Comparison of ENCODE assay signal across 13 cellular contexts in genomic region chr17:45288825-45289224, GRCh38. TPM values are rescaled to one million over a fixed set of nuclear protein-coding genes. Genes with fewer than 3 reads are reported as not detected.
DNase-seq lines count a peak whose midpoint lies in the region; ATAC-seq lines count a peak whose summit lies in the region.
"Had no signal": no experiment of that assay in that cellular context is flagged by ENCODE, and none has a peak within 500 bp of the region (broad histone marks: within the 10 kb centered on the region; RNA-seq: fewer than 3 reads in every experiment).

No MANE protein-coding gene starts in this region.

- intact Hi-C loops in activated CD4-positive, alpha-beta T cell treated with anti-CD3 and anti-CD28 coated beads, Interleukin-2, amount 10 ng/mL, durations not matched to agents 24 days and 14 days (cut with micrococcal nuclease): no loop called here

- no peak for ATAC-seq in activated T-helper 17 cell treated with anti-CD3 and anti-CD28 coated beads, Interleukin-2, amount 50 U/mL, for 72 hours (replicated peaks)
- no peak for ATAC-seq in stimulated activated effector memory CD8-positive, alpha-beta T cell treated with anti-CD3 and anti-CD28 coated beads, Interleukin-12 subunit alpha, Interleukin-12 subunit beta, amount 100 ng/mL, for 72 hours

- no peak for DNase-seq in activated CD4-positive, alpha-beta T cell treated with anti-CD3 and anti-CD28 coated beads, Interleukin-2, amount 10 ng/mL, durations not matched to agents 24 days and 14 days
- no peak for DNase-seq in activated CD4-positive, alpha-beta T cell treated with anti-CD3 and anti-CD28 coated beads for 48 hours
- peak in 28 of 51 donors; percentile 10 to 73 (median 44) for DNase-seq in hypothalamus (lab: John Stamatoyannopoulos, UW)
- DNase-seq in stimulated activated effector memory CD8-positive, alpha-beta T cell treated with anti-CD3 and anti-CD28 coated beads, Interleukin-12 subunit alpha, Interleukin-12 subunit beta, amount 100 ng/mL, for 72 hours (ENCODE audit: low spot score in 2 of 2): no peak
- DNase-seq in ecto neural progenitor cell (ENCODE audit: low spot score): no peak
- DNase-seq in NCI-H146 treated with DMSO at 0.1 percent for 48 hours (lab: John Stamatoyannopoulos, UW; ENCODE audit: unreplicated experiment): no peak
- DNase-seq in AG08395 (ENCODE audit: low spot score): no peak
- DNase-seq: activated CD4-positive, CD25-positive, alpha-beta regulatory T cell; MG63; NCI-H774; testis had no signal

- H3K4me3 Mint-ChIP-seq in activated CD4-positive, alpha-beta T cell treated with anti-CD3 and anti-CD28 coated beads, Interleukin-2, amount 10 ng/mL, durations not matched to agents 24 days and 14 days: no peak overlapping the region
- H3K4me3 Mint-ChIP-seq in activated T-helper 17 cell treated with anti-CD3 and anti-CD28 coated beads, Interleukin-2, amount 50 U/mL, for 72 hours: no peak overlapping the region
- H3K4me3 Mint-ChIP-seq in stimulated activated effector memory CD8-positive, alpha-beta T cell treated with anti-CD3 and anti-CD28 coated beads, Interleukin-12 subunit alpha, Interleukin-12 subunit beta, amount 100 ng/mL, for 72 hours: no peak overlapping the region

- H3K4me1 Mint-ChIP-seq in activated CD4-positive, alpha-beta T cell treated with anti-CD3 and anti-CD28 coated beads, Interleukin-2, amount 10 ng/mL, durations not matched to agents 24 days and 14 days: peaks cover 29% of the 10 kb centered on the region
- H3K4me1 Mint-ChIP-seq in activated T-helper 17 cell treated with anti-CD3 and anti-CD28 coated beads, Interleukin-2, amount 50 U/mL, for 72 hours: peaks cover 21% of the 10 kb centered on the region
- H3K4me1 Mint-ChIP-seq in stimulated activated effector memory CD8-positive, alpha-beta T cell treated with anti-CD3 and anti-CD28 coated beads, Interleukin-12 subunit alpha, Interleukin-12 subunit beta, amount 100 ng/mL, for 72 hours: peaks cover 55% of the 10 kb centered on the region

- H3K36me3 Mint-ChIP-seq in activated CD4-positive, alpha-beta T cell treated with anti-CD3 and anti-CD28 coated beads, Interleukin-2, amount 10 ng/mL, durations not matched to agents 24 days and 14 days (ENCODE audit: low read depth): peaks cover 64% of the 10 kb centered on the region
- peaks cover 99% of the 10 kb centered on the region for H3K36me3 Mint-ChIP-seq in activated T-helper 17 cell treated with anti-CD3 and anti-CD28 coated beads, Interleukin-2, amount 50 U/mL, for 72 hours (ENCODE audit: low read depth)
- H3K36me3 Mint-ChIP-seq in stimulated activated effector memory CD8-positive, alpha-beta T cell treated with anti-CD3 and anti-CD28 coated beads, Interleukin-12 subunit alpha, Interleukin-12 subunit beta, amount 100 ng/mL, for 72 hours: peaks cover 100% of the 10 kb centered on the region

- no peaks in the 10 kb centered on the region for H3K27me3 Mint-ChIP-seq in activated CD4-positive, alpha-beta T cell treated with anti-CD3 and anti-CD28 coated beads, Interleukin-2, amount 10 ng/mL, durations not matched to agents 24 days and 14 days
- no peaks in the 10 kb centered on the region for H3K27me3 Mint-ChIP-seq in activated T-helper 17 cell treated with anti-CD3 and anti-CD28 coated beads, Interleukin-2, amount 50 U/mL, for 72 hours

- no peaks in the 10 kb centered on the region for H3K9me3 Mint-ChIP-seq in activated CD4-positive, alpha-beta T cell treated with anti-CD3 and anti-CD28 coated beads, Interleukin-2, amount 10 ng/mL, durations not matched to agents 24 days and 14 days
- no peaks in the 10 kb centered on the region for H3K9me3 Mint-ChIP-seq in activated T-helper 17 cell treated with anti-CD3 and anti-CD28 coated beads, Interleukin-2, amount 50 U/mL, for 72 hours
- no peaks in the 10 kb centered on the region for H3K9me3 Mint-ChIP-seq in stimulated activated effector memory CD8-positive, alpha-beta T cell treated with anti-CD3 and anti-CD28 coated beads, Interleukin-12 subunit alpha, Interleukin-12 subunit beta, amount 100 ng/mL, for 72 hours

- peak overlapping the region; percentile 15 for H3K27ac Mint-ChIP-seq in activated CD4-positive, alpha-beta T cell treated with anti-CD3 and anti-CD28 coated beads, Interleukin-2, amount 10 ng/mL, durations not matched to agents 24 days and 14 days
- peak overlapping the region; percentile 44 for H3K27ac Mint-ChIP-seq in activated T-helper 17 cell treated with anti-CD3 and anti-CD28 coated beads, Interleukin-2, amount 50 U/mL, for 72 hours
- H3K27ac Mint-ChIP-seq in stimulated activated effector memory CD8-positive, alpha-beta T cell treated with anti-CD3 and anti-CD28 coated beads, Interleukin-12 subunit alpha, Interleukin-12 subunit beta, amount 100 ng/mL, for 72 hours: peak overlapping the region; percentile 76

RNA-seq across cellular contexts. Expression of gene SPATA32, which starts 26.9 kb away (rescaled TPM):
- 0.28 and 0.40 TPM in 2 replicates for total RNA-seq in activated CD4-positive, alpha-beta T cell treated with anti-CD3 and anti-CD28 coated beads, Interleukin-2, amount 10 ng/mL, durations not matched to agents 24 days and 14 days
- total RNA-seq in activated T-helper 17 cell treated with anti-CD3 and anti-CD28 coated beads, Interleukin-2, amount 50 U/mL, for 72 hours: under 1 TPM; 0.13 to 0.32 TPM
- total RNA-seq: frontal cortex had no signal

RNA-seq across cellular contexts. Expression of gene MAP3K14, which starts 28.0 kb away (rescaled TPM):
- total RNA-seq in activated CD4-positive, alpha-beta T cell treated with anti-CD3 and anti-CD28 coated beads, Interleukin-2, amount 10 ng/mL, durations not matched to agents 24 days and 14 days: 57.4 and 61.0 TPM in 2 replicates
- total RNA-seq in activated T-helper 17 cell treated with anti-CD3 and anti-CD28 coated beads, Interleukin-2, amount 50 U/mL, for 72 hours: 10 to 100 TPM; 36.3 to 49.5 TPM

Comparison
In these comparisons a context has a peak if more than half of its experiments do, and no peak if none do; other contexts are left out.
1. DNase-seq: peak in hypothalamus (28 of 51); none in activated CD4-positive, alpha-beta T cell treated with anti-CD3 and anti-CD28 coated beads, Interleukin-2, amount 10 ng/mL, durations not matched to agents 24 days and 14 days (single experiment), activated CD4-positive, alpha-beta T cell treated with anti-CD3 and anti-CD28 coated beads for 48 hours (single experiment), stimulated activated effector memory CD8-positive, alpha-beta T cell treated with anti-CD3 and anti-CD28 coated beads, Interleukin-12 subunit alpha, Interleukin-12 subunit beta, amount 100 ng/mL, for 72 hours (0 of 2), ecto neural progenitor cell (single experiment), NCI-H146 treated with DMSO at 0.1 percent for 48 hours (single experiment) and AG08395 (single experiment).
2. H3K27ac Mint-ChIP-seq: peak in every context shown above with its lines; median percentile 76 in stimulated activated effector memory CD8-positive, alpha-beta T cell treated with anti-CD3 and anti-CD28 coated beads, Interleukin-12 subunit alpha, Interleukin-12 subunit beta, amount 100 ng/mL, for 72 hours; 44 in activated T-helper 17 cell treated with anti-CD3 and anti-CD28 coated beads, Interleukin-2, amount 50 U/mL, for 72 hours; 15 in activated CD4-positive, alpha-beta T cell treated with anti-CD3 and anti-CD28 coated beads, Interleukin-2, amount 10 ng/mL, durations not matched to agents 24 days and 14 days.